11 cellular contexts compared by ENCODE assay signal in the genomic region with DNA sequence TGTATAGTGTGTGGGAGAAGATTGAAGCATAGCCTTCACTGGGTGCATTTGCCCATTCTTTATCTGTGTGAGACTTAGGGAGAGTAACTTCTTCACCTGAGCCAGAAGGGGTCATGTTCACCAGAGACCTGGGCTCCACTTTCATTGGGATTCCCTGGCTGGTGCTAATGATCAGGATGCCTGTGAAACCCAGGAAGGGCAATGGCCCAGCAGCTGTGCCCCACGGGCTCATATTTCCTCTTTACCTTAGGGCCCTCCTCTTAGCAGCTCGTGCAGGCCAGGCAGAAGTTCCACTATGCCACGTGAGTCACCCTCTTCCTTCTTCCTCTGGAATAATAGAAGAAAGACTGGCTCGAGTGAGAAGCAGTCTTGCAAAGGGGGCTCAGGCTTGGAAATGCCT. TPM values are rescaled to one million over a fixed set of nuclear protein-coding genes. Genes with fewer than 3 reads are reported as not detected.
DNase-seq lines count a peak whose midpoint lies in the region; ATAC-seq, FAIRE-seq and TF ChIP-seq lines count a peak whose summit lies in the region.
"Had no signal": no experiment of that assay in that cellular context is flagged by ENCODE, and none has a peak within 500 bp of the region (broad histone marks: within the 10 kb centered on the region; RNA-seq: fewer than 3 reads in every experiment).

No MANE protein-coding gene starts in this region.

- H3K4me3 ChIP-seq in left ventricle myocardium inferior (peak overlapping the region; percentile 92), PC-3 (ENCODE audit: low read length) (no peak overlapping the region)

- no peak overlapping the region for H3K27ac Mint-ChIP-seq in endothelial cell (ENCODE audit: unreplicated experiment)
- H3K27ac Mint-ChIP-seq: stimulated activated naive CD8-positive, alpha-beta T cell treated with anti-CD3 and anti-CD28 coated beads, Interleukin-15, Interleukin-2, amounts not matched to agents 100 ng/mL and 50 ng/mL, for 24 hours had no signal

- no peaks in the 10 kb centered on the region for H3K36me3 ChIP-seq in left ventricle myocardium inferior
- no peaks in the 10 kb centered on the region for H3K36me3 ChIP-seq in PC-3 (ENCODE audit: low read depth, low read length)

- FAIRE-seq in D721Med (lab: Jason Lieb, UNC), result no peak

- intact Hi-C loops in left ventricle myocardium inferior (cut with micrococcal nuclease), result no loop called here
- intact Hi-C loops in left ventricle myocardium superior (cut with micrococcal nuclease), result no loop called here
- intact Hi-C loops in PC-3 (cut with micrococcal nuclease), result loop anchor here (10.0 kb wide), 1 partner anchor 270 kb away; a partner anchor contains a TSS

- no peak overlapping the region for H3K4me3 Mint-ChIP-seq in endothelial cell (ENCODE audit: unreplicated experiment)
- H3K4me3 Mint-ChIP-seq: stimulated activated naive CD8-positive, alpha-beta T cell treated with anti-CD3 and anti-CD28 coated beads, Interleukin-15, Interleukin-2, amounts not matched to agents 100 ng/mL and 50 ng/mL, for 24 hours had no signal

- H3K79me2 ChIP-seq in PC-3 (ENCODE audit: low read length), result peaks cover 75% of the 10 kb centered on the region

- H3K27ac ChIP-seq in left ventricle myocardium inferior (replicated peaks) (peak overlapping the region; percentile 95), PC-3 (ENCODE audit: low read length) (no peak overlapping the region), foreskin keratinocyte (no peak overlapping the region)

- H2AFZ ChIP-seq in PC-3 (ENCODE audit: low read length), result no peak overlapping the region

- peaks cover 14% of the 10 kb centered on the region; the same call in 1 of the 2 replicates for H4K20me1 ChIP-seq in PC-3 (ENCODE audit: low read length)

- POLR2A ChIA-PET in PC-3 (lab: Charles Lee; ENCODE audit: unreplicated experiment), result no interaction called here

- H3K4me1 ChIP-seq in left ventricle myocardium inferior (peaks cover 92% of the 10 kb centered on the region), PC-3 (ENCODE audit: insufficient read depth, low read length) (peaks cover 22% of the 10 kb centered on the region), foreskin keratinocyte (peaks cover 7% of the 10 kb centered on the region)

- TF ChIP-seq CTCF in left ventricle myocardium inferior (IDR thresholded peaks at IDR 0.05; ENCODE audit: borderline replicate concordance), result no peak
- TF ChIP-seq CTCF in PC-3 (conservative IDR thresholded peaks at IDR 0.05; ENCODE audit: low read depth, low read length), result no peak
- TF ChIP-seq CTCF in foreskin keratinocyte (conservative IDR thresholded peaks at IDR 0.05), result no peak
- no peak for TF ChIP-seq CTCF in endothelial cell (IDR thresholded peaks at IDR 0.05; ENCODE audit: unreplicated experiment)
- no peak for TF ChIP-seq CTCF in D721Med (IDR thresholded peaks at IDR 0.05; ENCODE audit: insufficient read depth, missing control alignments)

- H3K27me3 ChIP-seq in left ventricle myocardium inferior (ENCODE audit: low read depth) (no peaks in the 10 kb centered on the region), PC-3 (ENCODE audit: low read length) (no peaks in the 10 kb centered on the region), foreskin keratinocyte (no peaks in the 10 kb centered on the region)

- BruUV-seq in PC-3 (replicated peaks; lab: Mats Ljungman, UMichigan), result no TSS peak

- CTCF ChIA-PET in PC-3 (lab: Charles Lee), result interaction anchor here (0.6 kb wide), 1 partner anchor 520 kb away, joined by 3 read pairs; no protein-coding TSS in a partner anchor

- H3F3A ChIP-seq in PC-3 (ENCODE audit: low read length, unreplicated experiment), result no peaks in the 10 kb centered on the region

- H3K4me2 ChIP-seq in PC-3 (ENCODE audit: low read length), result peak overlapping the region; percentile 12

- H3K27me3 Mint-ChIP-seq in endothelial cell (ENCODE audit: unreplicated experiment), result peaks cover 3% of the 10 kb centered on the region
- H3K27me3 Mint-ChIP-seq: naive thymus-derived CD8-positive, alpha-beta T cell; stimulated activated naive CD8-positive, alpha-beta T cell treated with anti-CD3 and anti-CD28 coated beads, Interleukin-15, Interleukin-2, amounts not matched to agents 100 ng/mL and 50 ng/mL, for 24 hours had no signal

- H3K9ac ChIP-seq in PC-3 (ENCODE audit: low read length), result no peak overlapping the region

- H3K9me3 ChIP-seq in left ventricle myocardium inferior (replicated peaks) (no peaks in the 10 kb centered on the region), PC-3 (ENCODE audit: low read length) (no peaks in the 10 kb centered on the region)

- ATAC-seq in left ventricle myocardium superior (no peak), PC-3 (peak; percentile 24), foreskin keratinocyte (peak; percentile 29)
- ATAC-seq: naive thymus-derived CD8-positive, alpha-beta T cell had no signal

- H3K4me1 Mint-ChIP-seq in endothelial cell (ENCODE audit: unreplicated experiment), result peaks cover 14% of the 10 kb centered on the region

- DNase-seq in left ventricle myocardium inferior (no peak), left ventricle myocardium superior (no peak), PC-3 (peak; percentile 80), foreskin keratinocyte (peak in 1 of 2 donors; percentile 29), endothelial cell (ENCODE audit: low spot score) (no peak), AG08396 (ENCODE audit: low spot score) (no peak), D721Med (ENCODE audit: insufficient read length, low spot score) (no peak)
- no peak for DNase-seq in central memory CD4-positive, alpha-beta T cell
- DNase-seq: cortex of kidney; naive thymus-derived CD8-positive, alpha-beta T cell had no signal

- no peaks in the 10 kb centered on the region for H3K36me3 Mint-ChIP-seq in endothelial cell (ENCODE audit: low read depth, unreplicated experiment)
- H3K36me3 Mint-ChIP-seq: naive thymus-derived CD8-positive, alpha-beta T cell had no signal

- no peaks in the 10 kb centered on the region for H3K9me3 Mint-ChIP-seq in endothelial cell (ENCODE audit: unreplicated experiment)
- H3K9me3 Mint-ChIP-seq: naive thymus-derived CD8-positive, alpha-beta T cell; stimulated activated naive CD8-positive, alpha-beta T cell treated with anti-CD3 and anti-CD28 coated beads, Interleukin-15, Interleukin-2, amounts not matched to agents 100 ng/mL and 50 ng/mL, for 24 hours had no signal

- no peaks in the 10 kb centered on the region for H3K9me2 ChIP-seq in PC-3 (replicated peaks; ENCODE audit: low read length)

RNA-seq across cellular contexts. Expression of a gene that starts 5.0 kb away (rescaled TPM):
- total RNA-seq in left ventricle myocardium inferior, result 28.4 TPM
- 35.1 TPM for total RNA-seq in left ventricle myocardium superior
- 4.7 and 7.8 TPM in 2 replicates for total RNA-seq in PC-3 (2014; rRNA removed)
- 4.1 and 4.4 TPM in 2 replicates for total RNA-seq in foreskin keratinocyte
- 0.62 and 0.67 TPM in 2 replicates for polyA plus RNA-seq in foreskin keratinocyte
- 3.7 TPM for total RNA-seq in endothelial cell (ENCODE audit: unreplicated experiment)
